In genomic region chr15:31081568-31082250, GRCh38 we compare ENCODE assay signal across 13 cellular contexts. TPM values are rescaled to one million over a fixed set of nuclear protein-coding genes. Genes with fewer than 3 reads are reported as not detected.
DNase-seq lines count a peak whose midpoint lies in the region; ATAC-seq and TF ChIP-seq lines count a peak whose summit lies in the region.
"Had no signal": no experiment of that assay in that cellular context is flagged by ENCODE, and none has a peak within 500 bp of the region (broad histone marks: within the 10 kb centered on the region; RNA-seq: fewer than 3 reads in every experiment).

No MANE protein-coding gene starts in this region.

- TF ChIP-seq CTCF in LNCaP clone FGC (IDR thresholded peaks at IDR 0.05; ENCODE audit: control insufficient read depth, extremely low read depth, insufficient read depth): no peak
- no peak for TF ChIP-seq CTCF in Calu3 (IDR thresholded peaks at IDR 0.05; ENCODE audit: unreplicated experiment)

- H3K27me3 Mint-ChIP-seq in T-helper 1 cell treated with Interleukin-12 subunit alpha and Interleukin-12 subunit beta and Interleukin-4 antibody, amounts not matched to agents 30 μg/mL and 1 μg/mL, for 36 hours (ENCODE audit: low read depth): peaks cover 26% of the 10 kb centered on the region
- H3K27me3 Mint-ChIP-seq in activated T-helper 1 cell treated with anti-CD3 and anti-CD28 coated beads, Interleukin-12 subunit alpha, Interleukin-12 subunit beta, Interleukin-2, Interleukin-4 antibody, amounts not matched to agents 30 ng/mL and 10 ng/mL and 1 ng/mL, durations not matched to agents 14 hours and 24 hours and 36 hours (ENCODE audit: insufficient read depth): peaks cover 17% of the 10 kb centered on the region
- H3K27me3 Mint-ChIP-seq in naive B cell (peaks cover 0 to 6% (median 0%) of the 10 kb centered on the region in 3 donors), Calu3 (ENCODE audit: unreplicated experiment) (no peaks in the 10 kb centered on the region)

- H3K4me1 Mint-ChIP-seq in T-helper 1 cell treated with Interleukin-12 subunit alpha and Interleukin-12 subunit beta and Interleukin-4 antibody, amounts not matched to agents 30 μg/mL and 1 μg/mL, for 36 hours (ENCODE audit: low read depth): peaks cover 9% of the 10 kb centered on the region
- peaks cover 4% of the 10 kb centered on the region for H3K4me1 Mint-ChIP-seq in activated T-helper 1 cell treated with anti-CD3 and anti-CD28 coated beads, Interleukin-12 subunit alpha, Interleukin-12 subunit beta, Interleukin-2, Interleukin-4 antibody, amounts not matched to agents 30 ng/mL and 10 ng/mL and 1 ng/mL, durations not matched to agents 14 hours and 24 hours and 36 hours (ENCODE audit: low read depth)
- H3K4me1 Mint-ChIP-seq in naive B cell (peaks cover 35 to 45% (median 35%) of the 10 kb centered on the region in 3 donors), Calu3 (ENCODE audit: low read depth, unreplicated experiment) (no peaks in the 10 kb centered on the region)

- ATAC-seq in naive B cell (ENCODE audit: low read depth in 2 of 2) (no peak), HG02885 (IDR thresholded peaks at IDR 0.05; ENCODE audit: poor library complexity, unreplicated experiment) (no peak)

- H3K27ac Mint-ChIP-seq in T-helper 1 cell treated with Interleukin-12 subunit alpha and Interleukin-12 subunit beta and Interleukin-4 antibody, amounts not matched to agents 30 μg/mL and 1 μg/mL, for 36 hours: no peak overlapping the region
- H3K27ac Mint-ChIP-seq in activated T-helper 1 cell treated with anti-CD3 and anti-CD28 coated beads, Interleukin-12 subunit alpha, Interleukin-12 subunit beta, Interleukin-2, Interleukin-4 antibody, amounts not matched to agents 30 ng/mL and 10 ng/mL and 1 ng/mL, durations not matched to agents 14 hours and 24 hours and 36 hours: no peak overlapping the region
- peak overlapping the region in 2 of 6 donors; percentile 33 to 91 for H3K27ac Mint-ChIP-seq in naive B cell
- no peak overlapping the region for H3K27ac Mint-ChIP-seq in Calu3 (ENCODE audit: unreplicated experiment)

- H3K9me3 Mint-ChIP-seq in T-helper 1 cell treated with Interleukin-12 subunit alpha and Interleukin-12 subunit beta and Interleukin-4 antibody, amounts not matched to agents 30 μg/mL and 1 μg/mL, for 36 hours: no peaks in the 10 kb centered on the region
- H3K9me3 Mint-ChIP-seq in activated T-helper 1 cell treated with anti-CD3 and anti-CD28 coated beads, Interleukin-12 subunit alpha, Interleukin-12 subunit beta, Interleukin-2, Interleukin-4 antibody, amounts not matched to agents 30 ng/mL and 10 ng/mL and 1 ng/mL, durations not matched to agents 14 hours and 24 hours and 36 hours: no peaks in the 10 kb centered on the region
- H3K9me3 Mint-ChIP-seq in naive B cell (no peaks in the 10 kb centered on the region), Calu3 (ENCODE audit: low read depth, unreplicated experiment) (no peaks in the 10 kb centered on the region)

- CTCF ChIA-PET in Calu3 (lab: Charles Lee): no interaction called here

- no peaks in the 10 kb centered on the region for H3K36me3 Mint-ChIP-seq in T-helper 1 cell treated with Interleukin-12 subunit alpha and Interleukin-12 subunit beta and Interleukin-4 antibody, amounts not matched to agents 30 μg/mL and 1 μg/mL, for 36 hours (ENCODE audit: low read depth)
- H3K36me3 Mint-ChIP-seq in activated T-helper 1 cell treated with anti-CD3 and anti-CD28 coated beads, Interleukin-12 subunit alpha, Interleukin-12 subunit beta, Interleukin-2, Interleukin-4 antibody, amounts not matched to agents 30 ng/mL and 10 ng/mL and 1 ng/mL, durations not matched to agents 14 hours and 24 hours and 36 hours (ENCODE audit: low read depth): no peaks in the 10 kb centered on the region
- H3K36me3 Mint-ChIP-seq in naive B cell: no peaks in the 10 kb centered on the region
- no peaks in the 10 kb centered on the region for H3K36me3 Mint-ChIP-seq in Calu3 (ENCODE audit: insufficient read depth, unreplicated experiment)

- intact Hi-C loops in activated T-helper 1 cell treated with anti-CD3 and anti-CD28 coated beads, Interleukin-12 subunit alpha, Interleukin-12 subunit beta, Interleukin-2, Interleukin-4 antibody, amounts not matched to agents 30 ng/mL and 10 ng/mL and 1 ng/mL, durations not matched to agents 14 hours and 24 hours and 36 hours (cut with micrococcal nuclease): no loop called here
- intact Hi-C loops in Calu3 (cut with micrococcal nuclease; ENCODE audit: unreplicated experiment): no loop called here

- DNase-seq in T-helper 1 cell (no peak), LNCaP clone FGC (ENCODE audit: low read depth) (peak; percentile 30), naive B cell (no peak), Calu3 (no peak), AG08396 (ENCODE audit: low spot score) (no peak)
- no peak for DNase-seq in activated T-helper 1 cell treated with anti-CD3 and anti-CD28 coated beads, Interleukin-12 subunit alpha, Interleukin-12 subunit beta, Interleukin-2, Interleukin-4 antibody, amounts not matched to agents 30 ng/mL and 10 ng/mL and 1 ng/mL, durations not matched to agents 14 hours and 24 hours and 36 hours (ENCODE audit: low spot score)
- DNase-seq: caudate nucleus had no signal

- peak overlapping the region; percentile 16 for H3K4me3 Mint-ChIP-seq in T-helper 1 cell treated with Interleukin-12 subunit alpha and Interleukin-12 subunit beta and Interleukin-4 antibody, amounts not matched to agents 30 μg/mL and 1 μg/mL, for 36 hours
- peak overlapping the region; percentile 25 for H3K4me3 Mint-ChIP-seq in activated T-helper 1 cell treated with anti-CD3 and anti-CD28 coated beads, Interleukin-12 subunit alpha, Interleukin-12 subunit beta, Interleukin-2, Interleukin-4 antibody, amounts not matched to agents 30 ng/mL and 10 ng/mL and 1 ng/mL, durations not matched to agents 14 hours and 24 hours and 36 hours
- H3K4me3 Mint-ChIP-seq in naive B cell (peak overlapping the region; percentile 31 to 94 (median 80)), Calu3 (ENCODE audit: low read depth, unreplicated experiment) (no peak overlapping the region)

- BruUV-seq in Calu3 (replicated peaks; lab: Mats Ljungman, UMichigan): no TSS peak

- H3K4me3 ChIP-seq in LNCaP clone FGC (ENCODE audit: low read depth, low read length): no peak overlapping the region

RNA-seq across cellular contexts. Expression of gene TRPM1, which starts 19.8 kb away (rescaled TPM):
- not detected in 2 replicates for total RNA-seq in activated T-helper 1 cell treated with anti-CD3 and anti-CD28 coated beads, Interleukin-12 subunit alpha, Interleukin-12 subunit beta, Interleukin-2, Interleukin-4 antibody, amounts not matched to agents 30 ng/mL and 10 ng/mL and 1 ng/mL, durations not matched to agents 14 hours and 24 hours and 36 hours
- under 1 TPM in 4 of 6 donors, not detected in 2; 0.05 to 0.12 (median 0.09) TPM for polyA plus RNA-seq in naive B cell (ENCODE audit: low read depth in 6 of 6)
- total RNA-seq in Calu3 (2022): not detected in 2 replicates
- total RNA-seq: esophagus muscularis mucosa, RPMI7951, skeletal muscle tissue, urinary bladder had no signal
- polyA plus RNA-seq: urinary bladder had no signal
